ENCODE assay signal across 6 cellular contexts in the genomic region with DNA sequence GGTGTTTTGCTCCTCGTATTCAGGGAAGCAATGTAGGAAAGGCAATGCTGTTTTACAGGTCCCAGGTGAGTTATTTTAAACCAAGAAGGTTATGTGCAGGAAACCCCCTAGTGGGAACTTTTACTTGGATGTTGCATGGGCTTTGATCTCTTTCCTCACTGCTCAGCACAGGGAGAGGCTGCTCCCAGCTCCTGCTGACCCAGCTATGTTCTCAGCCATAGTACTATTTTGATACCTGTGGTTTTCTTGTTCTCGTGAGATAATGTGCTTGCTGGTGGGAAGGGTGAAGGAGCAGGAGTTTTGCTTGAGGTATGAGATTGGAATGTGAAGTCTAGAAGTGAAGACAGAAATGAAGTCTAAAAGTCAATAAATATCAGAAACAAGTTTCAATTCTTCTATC.
"Had no signal": no experiment of that assay in that cellular context is flagged by ENCODE, and none has a peak within 500 bp of the region (broad histone marks: within the 10 kb centered on the region; RNA-seq: fewer than 3 reads in every experiment).

No MANE protein-coding gene starts in this region.

- H3K4me3 Mint-ChIP-seq: activated naive CD4-positive, alpha-beta T cell treated with anti-CD3 and anti-CD28 coated beads, Interleukin-2, amount 50 U/mL, for 24 hours; natural killer cell treated with Interleukin-12 subunit alpha and Interleukin-12 subunit beta and Interleukin-15 and Interleukin-18, amount 100 ng/mL, for 72 hours had no signal

- DNase-seq: esophagus squamous epithelium, left colon, T-helper 2 cell, tibial artery had no signal

- H3K27ac Mint-ChIP-seq: activated naive CD4-positive, alpha-beta T cell treated with anti-CD3 and anti-CD28 coated beads, Interleukin-2, amount 50 U/mL, for 24 hours; natural killer cell treated with Interleukin-12 subunit alpha and Interleukin-12 subunit beta and Interleukin-15 and Interleukin-18, amount 100 ng/mL, for 72 hours had no signal

- H3K9me3 ChIP-seq: esophagus squamous epithelium, tibial artery had no signal

- H3K27ac ChIP-seq: tibial artery had no signal

- H3K36me3 Mint-ChIP-seq: activated naive CD4-positive, alpha-beta T cell treated with anti-CD3 and anti-CD28 coated beads, Interleukin-2, amount 50 U/mL, for 24 hours; natural killer cell treated with Interleukin-12 subunit alpha and Interleukin-12 subunit beta and Interleukin-15 and Interleukin-18, amount 100 ng/mL, for 72 hours had no signal

- H3K27me3 ChIP-seq: esophagus squamous epithelium, tibial artery had no signal

- H3K27me3 Mint-ChIP-seq: activated naive CD4-positive, alpha-beta T cell treated with anti-CD3 and anti-CD28 coated beads, Interleukin-2, amount 50 U/mL, for 24 hours; natural killer cell treated with Interleukin-12 subunit alpha and Interleukin-12 subunit beta and Interleukin-15 and Interleukin-18, amount 100 ng/mL, for 72 hours had no signal

- ATAC-seq: left colon; natural killer cell treated with Interleukin-12 subunit alpha and Interleukin-12 subunit beta and Interleukin-15 and Interleukin-18, amount 100 ng/mL, for 72 hours had no signal

- H3K36me3 ChIP-seq: esophagus squamous epithelium, tibial artery had no signal

- H3K4me1 Mint-ChIP-seq: activated naive CD4-positive, alpha-beta T cell treated with anti-CD3 and anti-CD28 coated beads, Interleukin-2, amount 50 U/mL, for 24 hours had no signal
